In genomic region chr17:76833747-76834146, GRCh38 we compare ENCODE assay signal across 23 cellular contexts.
"Had no signal": no experiment of that assay in that cellular context is flagged by ENCODE, and none has a peak within 500 bp of the region (broad histone marks: within the 10 kb centered on the region; RNA-seq: fewer than 3 reads in every experiment).

No MANE protein-coding gene starts in this region.

- H3K4me3 ChIP-seq: colonic mucosa, esophagus squamous epithelium, gastrocnemius medialis, heart right ventricle, left lung, lower lobe of right lung, mucosa of descending colon had no signal

- H3K27me3 ChIP-seq: colonic mucosa had no signal

- H3K27ac ChIP-seq: colonic mucosa, epithelial cell of prostate, esophagus squamous epithelium, gastrocnemius medialis, heart right ventricle, left lung, lower lobe of right lung had no signal

- ATAC-seq: effector memory CD8-positive, alpha-beta T cell; esophagus mucosa; gastrocnemius medialis; heart right ventricle; left cardiac atrium; left lung; left ventricle myocardium superior; lower lobe of right lung; mucosa of descending colon had no signal

- H3K36me3 ChIP-seq: colonic mucosa, esophagus squamous epithelium, gastrocnemius medialis, heart right ventricle, left lung, lower lobe of right lung had no signal

- DNase-seq: colonic mucosa; cortex of kidney; effector CD8-positive, alpha-beta T cell; effector memory CD8-positive, alpha-beta T cell; endodermal cell; erythroblast; esophagus squamous epithelium; foreskin fibroblast; foreskin melanocyte; gastrocnemius medialis; glutamatergic neuron; head of caudate nucleus; heart right ventricle; hippocampal formation; left cardiac atrium; left lung; left ventricle myocardium superior; lower lobe of right lung; mesenchymal stem cell; mucosa of descending colon; naive B cell had no signal

- H3K9me3 ChIP-seq: colonic mucosa, esophagus squamous epithelium, gastrocnemius medialis, heart right ventricle, left lung, lower lobe of right lung, mucosa of descending colon had no signal

- H3K4me1 ChIP-seq: colonic mucosa, esophagus squamous epithelium, gastrocnemius medialis, heart right ventricle, left lung, lower lobe of right lung had no signal
